ENCODE assay signal across 8 cellular contexts in the genomic region with DNA sequence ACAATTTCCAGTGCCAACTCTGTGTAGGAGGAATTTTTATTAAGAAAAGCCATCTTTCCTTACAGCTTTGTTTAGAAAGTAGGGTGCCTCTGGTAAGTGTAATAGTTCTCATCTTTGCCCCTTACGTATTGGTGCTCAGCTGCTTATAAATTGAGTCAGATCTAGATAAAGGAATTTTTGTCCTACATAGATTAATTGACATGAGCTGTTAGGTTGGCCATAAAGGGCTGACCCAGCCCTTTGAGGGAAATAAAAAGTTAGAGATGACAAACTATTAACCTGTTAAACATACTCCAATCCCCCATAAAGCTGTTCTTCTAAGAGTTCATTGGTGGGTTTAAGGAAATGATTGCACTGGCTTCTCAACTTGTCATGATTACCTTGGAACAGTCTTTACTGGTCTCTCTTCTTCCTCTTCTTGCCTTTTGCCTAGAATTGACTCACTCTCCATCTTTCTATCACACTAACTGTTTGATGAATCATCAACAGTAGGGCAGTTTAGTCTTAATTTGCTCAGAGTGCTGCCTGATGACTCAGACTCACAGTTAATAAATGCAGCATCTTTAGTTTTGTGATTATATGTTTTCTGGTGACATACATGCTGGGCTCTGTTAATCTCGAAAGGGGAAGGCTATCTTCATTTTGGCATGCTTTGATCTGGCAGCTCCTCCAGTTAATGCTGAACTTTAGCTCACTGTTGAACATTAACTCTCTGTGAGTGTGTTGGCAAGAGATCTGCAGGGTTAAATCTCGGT. TPM values are rescaled to one million over a fixed set of nuclear protein-coding genes. Genes with fewer than 3 reads are reported as not detected.
DNase-seq lines count a peak whose midpoint lies in the region; ATAC-seq and TF ChIP-seq lines count a peak whose summit lies in the region.

No MANE protein-coding gene starts in this region.

- H2AFZ ChIP-seq in Loucy (ENCODE audit: low read length) (no peak overlapping the region), smooth muscle cell (ENCODE audit: low read depth) (no peak overlapping the region)

- H3K36me3 ChIP-seq in Loucy (ENCODE audit: insufficient read depth, low read length) (no peaks in the 10 kb centered on the region), smooth muscle cell (ENCODE audit: low read depth) (no peaks in the 10 kb centered on the region)

- H3K4me1 ChIP-seq in Loucy (ENCODE audit: insufficient read depth, low read length, poor library complexity, severe bottlenecking) (peaks cover 48% of the 10 kb centered on the region), smooth muscle cell (ENCODE audit: low read depth) (no peaks in the 10 kb centered on the region)

- H3K9me3 ChIP-seq in Loucy (ENCODE audit: insufficient read depth, low read depth, low read length) (no peaks in the 10 kb centered on the region), smooth muscle cell (replicated peaks; ENCODE audit: low read depth) (no peaks in the 10 kb centered on the region)

- no peaks in the 10 kb centered on the region for H4K20me1 ChIP-seq in Loucy (ENCODE audit: insufficient read depth, low read length, poor library complexity, severe bottlenecking)
- no peaks in the 10 kb centered on the region for H4K20me1 ChIP-seq in smooth muscle cell (ENCODE audit: low read depth)

- in situ Hi-C loops in Caki2 (cut with HindIII; ENCODE audit: low pct_unique_long_range_greater_than_20kb, low sequenced_read_pairs): no loop called here

- H3K27me3 ChIP-seq in Loucy (ENCODE audit: insufficient read depth, low read length, poor library complexity, severe bottlenecking) (no peaks in the 10 kb centered on the region), smooth muscle cell (ENCODE audit: low read depth) (no peaks in the 10 kb centered on the region)

- H3K9ac ChIP-seq in Loucy (ENCODE audit: low read depth, low read length, poor library complexity, severe bottlenecking) (no peak overlapping the region), smooth muscle cell (ENCODE audit: low read depth) (no peak overlapping the region)

- peak; percentile 99 for DNase-seq in Caki2 (ENCODE audit: low read depth)
- peak; percentile 78 to 82 for DNase-seq in cardiac fibroblast (ENCODE audit: low read depth in 2 of 2)
- DNase-seq in smooth muscle cell (lab: John Stamatoyannopoulos, UW; ENCODE audit: unreplicated experiment): no peak
- no peak for DNase-seq in NCI-H345 (lab: John Stamatoyannopoulos, UW)
- DNase-seq in HuH-7.5 (ENCODE audit: low spot score): no peak
- DNase-seq in NCI-H1092 (lab: John Stamatoyannopoulos, UW): no peak

- peaks cover 9% of the 10 kb centered on the region for H3K79me2 ChIP-seq in Loucy (ENCODE audit: insufficient read depth, low read length)
- no peaks in the 10 kb centered on the region for H3K79me2 ChIP-seq in smooth muscle cell (ENCODE audit: low read depth)

- no peak for TF ChIP-seq CTCF in Loucy (conservative IDR thresholded peaks at IDR 0.05; ENCODE audit: low read length)
- TF ChIP-seq CTCF in cardiac fibroblast (IDR thresholded peaks at IDR 0.05; ENCODE audit: low read depth, low read length): no peak
- TF ChIP-seq CTCF in smooth muscle cell (IDR thresholded peaks at IDR 0.05; ENCODE audit: borderline replicate concordance, insufficient read depth, poor library complexity, severe bottlenecking): no peak

- 31% methylated on average over 3 of the region's 3 CpGs for WGBS in smooth muscle cell (ENCODE audit: low lambda C conversion rate)

- H3K27ac ChIP-seq in smooth muscle cell (ENCODE audit: low read depth): peak overlapping the region; percentile 58

- no peaks in the 10 kb centered on the region for H3K9me2 ChIP-seq in Loucy (replicated peaks; ENCODE audit: low read depth, low read length)

- ATAC-seq in GM21737 (IDR thresholded peaks at IDR 0.05; ENCODE audit: unreplicated experiment): peak; percentile 62

- H3K4me3 ChIP-seq in Loucy (ENCODE audit: low read length, poor library complexity, severe bottlenecking) (no peak overlapping the region), cardiac fibroblast (replicated peaks in 1 of 2; ENCODE audit: low read depth in 2 of 2, low read length in 2 of 2) (no peak overlapping the region), smooth muscle cell (no peak overlapping the region)

- H3K4me2 ChIP-seq in Loucy (ENCODE audit: low read depth, low read length, poor library complexity, severe bottlenecking) (peak overlapping the region; percentile 47), smooth muscle cell (peak overlapping the region; percentile 39)

- H3F3A ChIP-seq in Loucy (ENCODE audit: low read depth): no peaks in the 10 kb centered on the region
- peaks cover 2% of the 10 kb centered on the region for H3F3A ChIP-seq in smooth muscle cell (ENCODE audit: low read depth)

RNA-seq across cellular contexts. Expression of a gene that starts 51.7 kb away (rescaled TPM):
- total RNA-seq in Caki2 (2014; rRNA removed; shearing (Covaris generic); ENCODE audit: low replicate concordance): 32.4 and 38.3 TPM in 2 replicates
- total RNA-seq in smooth muscle cell: 5.1 and 6.4 TPM in 2 replicates
- polyA plus RNA-seq in smooth muscle cell: 2.1 and 2.2 TPM in 2 replicates

Comparison
In these comparisons a context has a peak if more than half of its experiments do, and no peak if none do; other contexts are left out.
1. DNase-seq: peak in Caki2 (single experiment) and cardiac fibroblast (2 of 2); none in smooth muscle cell (single experiment), NCI-H345 (single experiment), HuH-7.5 (single experiment) and NCI-H1092 (single experiment).